9 cellular contexts compared by ENCODE assay signal in the genomic region with DNA sequence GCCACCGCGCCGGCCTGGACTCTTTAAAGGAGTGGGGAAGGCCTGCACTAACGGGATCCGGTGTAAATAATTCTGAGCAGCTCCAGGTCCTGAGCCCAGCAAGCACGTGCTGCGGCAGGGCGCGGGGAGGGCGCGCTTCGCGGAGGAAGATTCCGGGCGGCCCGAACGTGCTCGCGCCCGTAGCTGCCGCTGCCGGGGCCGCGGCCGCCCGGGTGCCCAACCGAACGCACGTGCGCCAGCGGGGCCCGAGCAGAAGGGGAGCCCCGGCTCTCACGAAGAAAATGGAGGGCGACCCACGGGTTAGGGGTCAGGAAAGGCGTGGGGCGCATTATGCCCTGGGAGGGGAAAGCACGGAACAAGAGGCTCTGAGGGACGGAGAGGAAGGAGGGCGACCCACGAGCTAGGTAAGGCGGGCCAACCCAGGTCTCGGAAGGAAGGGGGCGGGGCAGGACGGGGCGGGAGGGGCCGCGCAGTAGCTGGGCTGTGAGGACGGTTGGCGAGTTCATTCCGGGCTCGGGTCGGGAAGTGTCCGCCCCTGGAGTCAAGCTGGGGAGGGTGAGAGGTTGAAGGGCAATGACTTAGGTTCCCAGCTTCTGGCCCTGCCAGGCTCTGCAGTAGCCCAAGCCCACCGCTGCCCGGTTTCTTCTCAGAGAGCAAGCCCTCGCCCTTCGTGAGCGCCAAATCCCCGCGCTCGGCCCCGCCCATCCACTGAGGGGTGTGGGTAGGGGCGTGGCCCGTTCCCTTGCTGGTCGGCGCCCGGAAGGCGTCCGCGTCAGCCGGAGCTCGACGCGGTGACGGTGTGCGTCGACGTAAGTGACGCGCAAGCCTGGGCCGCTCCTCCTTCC. TPM values are rescaled to one million over a fixed set of nuclear protein-coding genes. Genes with fewer than 3 reads are reported as not detected.
DNase-seq lines count a peak whose midpoint lies in the region; ATAC-seq, FAIRE-seq and TF ChIP-seq lines count a peak whose summit lies in the region.
"Had no signal": no experiment of that assay in that cellular context is flagged by ENCODE, and none has a peak within 500 bp of the region (broad histone marks: within the 10 kb centered on the region; RNA-seq: fewer than 3 reads in every experiment).

A gene with protein sequence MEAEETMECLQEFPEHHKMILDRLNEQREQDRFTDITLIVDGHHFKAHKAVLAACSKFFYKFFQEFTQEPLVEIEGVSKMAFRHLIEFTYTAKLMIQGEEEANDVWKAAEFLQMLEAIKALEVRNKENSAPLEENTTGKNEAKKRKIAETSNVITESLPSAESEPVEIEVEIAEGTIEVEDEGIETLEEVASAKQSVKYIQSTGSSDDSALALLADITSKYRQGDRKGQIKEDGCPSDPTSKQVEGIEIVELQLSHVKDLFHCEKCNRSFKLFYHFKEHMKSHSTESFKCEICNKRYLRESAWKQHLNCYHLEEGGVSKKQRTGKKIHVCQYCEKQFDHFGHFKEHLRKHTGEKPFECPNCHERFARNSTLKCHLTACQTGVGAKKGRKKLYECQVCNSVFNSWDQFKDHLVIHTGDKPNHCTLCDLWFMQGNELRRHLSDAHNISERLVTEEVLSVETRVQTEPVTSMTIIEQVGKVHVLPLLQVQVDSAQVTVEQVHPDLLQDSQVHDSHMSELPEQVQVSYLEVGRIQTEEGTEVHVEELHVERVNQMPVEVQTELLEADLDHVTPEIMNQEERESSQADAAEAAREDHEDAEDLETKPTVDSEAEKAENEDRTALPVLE (plus strand): TSS at position 195 of the 845 bp plus-strand sequence. CDS start 1,140 bp downstream, outside the sequence.

- H3K9me1 ChIP-seq in keratinocyte (ENCODE audit: control insufficient read depth, extremely low read depth, insufficient read depth, low read length): no peaks in the 10 kb centered on the region

- peak within 1 kb of the TSS; percentile 99 for H3K4me2 ChIP-seq in keratinocyte (ENCODE audit: control insufficient read depth, extremely low read depth, insufficient read depth, low read depth, low read length)

- peaks cover 44% of the 10 kb centered on the region for H3K79me2 ChIP-seq in keratinocyte (ENCODE audit: control insufficient read depth, insufficient read depth, low read length)

- DNase-seq in AG09309 (ENCODE audit: low read depth) (peak; percentile 85), NCI-H446 (lab: John Stamatoyannopoulos, UW) (peak; percentile 95 to 100), cerebellar cortex (ENCODE audit: low spot score) (peak; percentile 97), keratinocyte (ENCODE audit: low read depth, low spot score) (peak; percentile 32)
- peak; percentile 95 to 96 for DNase-seq in stimulated activated CD4-positive, alpha-beta T cell treated with anti-CD3 and anti-CD28 coated beads, Interleukin-15, amount 100 ng/mL, for 1 hour (ENCODE audit: low read depth in 1 of 2, low spot score in 1 of 2)

- H3K9me3 ChIP-seq in keratinocyte (ENCODE audit: control insufficient read depth, low read depth, low read length): no peaks in the 10 kb centered on the region

- H2AFZ ChIP-seq in keratinocyte (ENCODE audit: control insufficient read depth, low read length): peak within 1 kb of the TSS; percentile 98

- no peaks in the 10 kb centered on the region for H3K27me3 ChIP-seq in keratinocyte (ENCODE audit: control insufficient read depth, extremely low read depth, insufficient read depth, low read length)

- ATAC-seq in GM19025 (IDR thresholded peaks at IDR 0.05; ENCODE audit: low read depth, unreplicated experiment) (peak; percentile 94), HG03342 (IDR thresholded peaks at IDR 0.05; ENCODE audit: unreplicated experiment) (peak; percentile 94)
- peak; percentile 94 to 96 for ATAC-seq in activated CD4-positive, CD25-positive, alpha-beta regulatory T cell treated with anti-CD3 and anti-CD28 coated beads, Interleukin-2, amount 50 U/mL, for 24 hours

- dilution Hi-C loops in keratinocyte (cut with MboI; ENCODE audit: extremely low pct_ligation_motif_present, low sequenced_read_pairs): no loop called here

- H4K20me1 ChIP-seq in keratinocyte (ENCODE audit: control insufficient read depth, extremely low read depth, insufficient read depth, low read length): no peaks in the 10 kb centered on the region

- peak; percentile 8 for TF ChIP-seq CTCF in AG09309 (IDR thresholded peaks at IDR 0.05; ENCODE audit: control insufficient read depth, insufficient read depth, low read depth, low read length, missing control alignments)
- no peak for TF ChIP-seq CTCF in keratinocyte (optimal IDR thresholded peaks at IDR 0.05 in 1 of 3, IDR thresholded peaks at IDR 0.05 in 1 of 3, conservative IDR thresholded peaks at IDR 0.05 in 1 of 3; ENCODE audit: extremely low read depth in 1 of 3, insufficient read depth in 2 of 3, low read length in 3 of 3)

- H3K27ac ChIP-seq in keratinocyte (ENCODE audit: control insufficient read depth, insufficient read depth, low read length): peak within 1 kb of the TSS; percentile 93

- no peak for FAIRE-seq in keratinocyte (lab: Jason Lieb, UNC)
- FAIRE-seq: TTC549 had no signal

- peaks cover 21% of the 10 kb centered on the region for H3K4me1 ChIP-seq in keratinocyte (ENCODE audit: control insufficient read depth, extremely low read depth, insufficient read depth, low read length)

- H3K4me3 ChIP-seq in AG09309 (ENCODE audit: control insufficient read depth, low read depth, low read length): peak within 1 kb of the TSS; percentile 76
- H3K4me3 ChIP-seq in keratinocyte (ENCODE audit: control insufficient read depth in 2 of 3, extremely low read depth in 1 of 3, insufficient read depth in 2 of 3, low read depth in 1 of 3, low read length in 3 of 3): peak within 1 kb of the TSS; percentile 87 to 97 (median 96)

- peak within 1 kb of the TSS; percentile 90 for H3K9ac ChIP-seq in keratinocyte (ENCODE audit: control insufficient read depth, extremely low read depth, insufficient read depth, low read length)

- H3K36me3 ChIP-seq in keratinocyte (ENCODE audit: control insufficient read depth in 2 of 2, extremely low read depth in 1 of 2, insufficient read depth in 2 of 2, low read length in 2 of 2): peaks cover 7 to 13% of the 10 kb centered on the region in 2 experiments

RNA-seq across cellular contexts. Expression of the gene that starts here (rescaled TPM):
- 26.7 to 42.2 TPM (median 32.4 TPM) in 3 replicates for polyA plus RNA-seq in keratinocyte
- polyA plus RNA-seq in keratinocyte (2011; ENCODE audit: low read depth): 31.1 TPM
- polyA plus RNA-seq in keratinocyte (2011; cell fraction: cytosol; rRNA removed): 18.4 and 33.4 TPM in 2 replicates
- polyA plus RNA-seq in keratinocyte (2011; cell fraction: nucleus; rRNA removed): 42.8 and 59.3 TPM in 2 replicates
- 22.7 and 23.6 TPM in 2 replicates for polyA plus RNA-seq in keratinocyte (2012; ENCODE audit: low replicate concordance)
- 6.8 to 40.7 TPM (median 24.1 TPM) in 3 replicates for polyA minus RNA-seq in keratinocyte
- 20.7 TPM for polyA minus RNA-seq in keratinocyte (2011; cell fraction: cytosol; rRNA and poly(A)+ RNA removed)
- 20.7 and 37.3 TPM in 2 replicates for polyA minus RNA-seq in keratinocyte (2011; cell fraction: nucleus; rRNA and poly(A)+ RNA removed)

Comparison
In these comparisons a context has a peak if more than half of its experiments do, and no peak if none do; other contexts are left out.
1. Peak in every context shown above with its lines: DNase-seq, ATAC-seq, H3K4me3 ChIP-seq and H3K27ac ChIP-seq.
2. DNase-seq: peak in every context shown above with its lines; median percentile 98 in NCI-H446; 97 in cerebellar cortex; 96 in stimulated activated CD4-positive, alpha-beta T cell treated with anti-CD3 and anti-CD28 coated beads, Interleukin-15, amount 100 ng/mL, for 1 hour; 85 in AG09309; 32 in keratinocyte.